ENCODE assay signal across 1 cellular context in the genomic region with DNA sequence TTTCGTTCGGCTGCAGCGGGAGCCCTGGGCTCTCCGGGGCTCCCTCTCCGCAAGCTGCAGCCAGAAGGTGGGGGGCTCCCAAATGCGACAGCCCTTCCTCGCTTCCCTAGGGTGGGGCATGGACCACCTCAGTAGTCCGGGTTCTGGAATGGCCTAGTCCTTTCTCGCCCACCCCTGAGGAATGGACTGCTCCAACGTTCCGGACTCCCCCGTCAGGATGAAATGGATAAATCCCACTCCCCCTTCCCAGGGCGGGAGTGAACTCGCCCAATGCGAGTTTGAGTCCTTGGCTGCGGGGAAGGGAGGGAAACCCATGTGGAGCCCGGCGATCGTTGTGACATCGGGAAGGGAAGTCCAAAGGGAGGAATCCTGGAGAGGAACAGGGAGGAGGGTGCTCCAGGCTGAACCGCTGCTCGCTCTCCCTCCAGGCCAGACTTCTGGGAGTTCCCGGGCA.
TF ChIP-seq lines count a peak whose summit lies in the region.

No MANE protein-coding gene starts in this region.

TF ChIP-seq in K562, 482 proteins besides CTCF, POLR2A, EP300 and RAD21 (continued from another document):
- TF ChIP-seq, protein P1, sequence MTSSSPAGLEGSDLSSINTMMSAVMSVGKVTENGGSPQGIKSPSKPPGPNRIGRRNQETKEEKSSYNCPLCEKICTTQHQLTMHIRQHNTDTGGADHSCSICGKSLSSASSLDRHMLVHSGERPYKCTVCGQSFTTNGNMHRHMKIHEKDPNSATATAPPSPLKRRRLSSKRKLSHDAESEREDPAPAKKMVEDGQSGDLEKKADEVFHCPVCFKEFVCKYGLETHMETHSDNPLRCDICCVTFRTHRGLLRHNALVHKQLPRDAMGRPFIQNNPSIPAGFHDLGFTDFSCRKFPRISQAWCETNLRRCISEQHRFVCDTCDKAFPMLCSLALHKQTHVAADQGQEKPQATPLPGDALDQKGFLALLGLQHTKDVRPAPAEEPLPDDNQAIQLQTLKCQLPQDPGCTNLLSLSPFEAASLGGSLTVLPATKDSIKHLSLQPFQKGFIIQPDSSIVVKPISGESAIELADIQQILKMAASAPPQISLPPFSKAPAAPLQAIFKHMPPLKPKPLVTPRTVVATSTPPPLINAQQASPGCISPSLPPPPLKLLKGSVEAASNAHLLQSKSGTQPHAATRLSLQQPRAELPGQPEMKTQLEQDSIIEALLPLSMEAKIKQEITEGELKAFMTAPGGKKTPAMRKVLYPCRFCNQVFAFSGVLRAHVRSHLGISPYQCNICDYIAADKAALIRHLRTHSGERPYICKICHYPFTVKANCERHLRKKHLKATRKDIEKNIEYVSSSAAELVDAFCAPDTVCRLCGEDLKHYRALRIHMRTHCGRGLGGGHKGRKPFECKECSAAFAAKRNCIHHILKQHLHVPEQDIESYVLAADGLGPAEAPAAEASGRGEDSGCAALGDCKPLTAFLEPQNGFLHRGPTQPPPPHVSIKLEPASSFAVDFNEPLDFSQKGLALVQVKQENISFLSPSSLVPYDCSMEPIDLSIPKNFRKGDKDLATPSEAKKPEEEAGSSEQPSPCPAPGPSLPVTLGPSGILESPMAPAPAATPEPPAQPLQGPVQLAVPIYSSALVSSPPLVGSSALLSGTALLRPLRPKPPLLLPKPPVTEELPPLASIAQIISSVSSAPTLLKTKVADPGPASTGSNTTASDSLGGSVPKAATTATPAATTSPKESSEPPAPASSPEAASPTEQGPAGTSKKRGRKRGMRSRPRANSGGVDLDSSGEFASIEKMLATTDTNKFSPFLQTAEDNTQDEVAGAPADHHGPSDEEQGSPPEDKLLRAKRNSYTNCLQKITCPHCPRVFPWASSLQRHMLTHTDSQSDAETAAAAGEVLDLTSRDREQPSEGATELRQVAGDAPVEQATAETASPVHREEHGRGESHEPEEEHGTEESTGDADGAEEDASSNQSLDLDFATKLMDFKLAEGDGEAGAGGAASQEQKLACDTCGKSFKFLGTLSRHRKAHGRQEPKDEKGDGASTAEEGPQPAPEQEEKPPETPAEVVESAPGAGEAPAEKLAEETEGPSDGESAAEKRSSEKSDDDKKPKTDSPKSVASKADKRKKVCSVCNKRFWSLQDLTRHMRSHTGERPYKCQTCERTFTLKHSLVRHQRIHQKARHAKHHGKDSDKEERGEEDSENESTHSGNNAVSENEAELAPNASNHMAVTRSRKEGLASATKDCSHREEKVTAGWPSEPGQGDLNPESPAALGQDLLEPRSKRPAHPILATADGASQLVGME (CRISPR knock-in tag; IDR thresholded peaks at IDR 0.05), result no peak
- TF ChIP-seq NCOR1 (IDR thresholded peaks at IDR 0.05) (no peak), TOE1 (IDR thresholded peaks at IDR 0.05; ENCODE audit: borderline replicate concordance) (no peak; the same call in 1 of the 2 replicates), TOE1 (CRISPR knock-in tag; IDR thresholded peaks at IDR 0.05; ENCODE audit: borderline replicate concordance, low read depth) (peak; percentile 78; the same call in 1 of the 2 replicates), NFIC (IDR thresholded peaks at IDR 0.05) (no peak), CEBPG (CRISPR knock-in tag; IDR thresholded peaks at IDR 0.05) (0 out of 2 replicates have a peak, but pooled peaks have one; percentile 35), CEBPG (tag; conservative IDR thresholded peaks at IDR 0.05 in 1 of 2, IDR thresholded peaks at IDR 0.05 in 1 of 2) (no peak), TEAD1 (CRISPR knock-in tag; IDR thresholded peaks at IDR 0.05) (no peak; a peak in 1 of 4 replicates), RFX1 (IDR thresholded peaks at IDR 0.05) (no peak), GTF2E2 (tag; IDR thresholded peaks at IDR 0.05) (no peak), BACH1 (tag; IDR thresholded peaks at IDR 0.05) (no peak), ZBTB7A (IDR thresholded peaks at IDR 0.05; ENCODE audit: borderline replicate concordance, control insufficient read depth, low read depth, low read length) (peak; percentile 4; the same call in 1 of the 2 replicates), HCFC1 (IDR thresholded peaks at IDR 0.05; ENCODE audit: low read depth, low read length) (no peak), MXI1 (IDR thresholded peaks at IDR 0.05; ENCODE audit: low read depth, low read length) (peak; percentile 21; the same call in 1 of the 2 replicates), SMARCB1 (IDR thresholded peaks at IDR 0.05; ENCODE audit: insufficient read length, low read depth) (no peak), ILK (tag; IDR thresholded peaks at IDR 0.05; ENCODE audit: borderline replicate concordance, low read depth) (no peak)
- TF ChIP-seq, protein P2, sequence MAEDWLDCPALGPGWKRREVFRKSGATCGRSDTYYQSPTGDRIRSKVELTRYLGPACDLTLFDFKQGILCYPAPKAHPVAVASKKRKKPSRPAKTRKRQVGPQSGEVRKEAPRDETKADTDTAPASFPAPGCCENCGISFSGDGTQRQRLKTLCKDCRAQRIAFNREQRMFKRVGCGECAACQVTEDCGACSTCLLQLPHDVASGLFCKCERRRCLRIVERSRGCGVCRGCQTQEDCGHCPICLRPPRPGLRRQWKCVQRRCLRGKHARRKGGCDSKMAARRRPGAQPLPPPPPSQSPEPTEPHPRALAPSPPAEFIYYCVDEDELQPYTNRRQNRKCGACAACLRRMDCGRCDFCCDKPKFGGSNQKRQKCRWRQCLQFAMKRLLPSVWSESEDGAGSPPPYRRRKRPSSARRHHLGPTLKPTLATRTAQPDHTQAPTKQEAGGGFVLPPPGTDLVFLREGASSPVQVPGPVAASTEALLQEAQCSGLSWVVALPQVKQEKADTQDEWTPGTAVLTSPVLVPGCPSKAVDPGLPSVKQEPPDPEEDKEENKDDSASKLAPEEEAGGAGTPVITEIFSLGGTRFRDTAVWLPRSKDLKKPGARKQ (CRISPR knock-in tag; IDR thresholded peaks at IDR 0.05), result no peak
